In the genomic region with DNA sequence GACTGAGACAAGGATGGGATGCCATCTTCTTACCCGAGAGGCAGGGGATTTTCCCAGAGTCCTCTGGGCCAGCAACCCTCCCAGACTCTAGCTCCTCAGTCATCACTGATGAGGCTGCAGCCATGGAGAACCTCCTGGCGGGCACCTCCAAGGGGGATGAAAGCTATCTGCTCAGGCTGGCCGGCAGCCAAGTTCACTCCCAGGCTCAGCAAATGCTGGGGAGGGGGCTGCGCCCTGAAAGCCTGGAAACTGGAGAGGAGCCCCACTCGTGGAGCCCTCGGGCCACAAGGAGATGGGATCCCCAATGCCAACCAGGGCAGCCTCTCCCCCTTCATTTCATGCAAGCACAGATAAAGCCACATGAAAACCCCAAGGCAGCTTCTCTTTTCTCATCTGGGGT, we compare ENCODE assay signal across 28 cellular contexts.
"Had no signal": no experiment of that assay in that cellular context is flagged by ENCODE, and none has a peak within 500 bp of the region (broad histone marks: within the 10 kb centered on the region; RNA-seq: fewer than 3 reads in every experiment).

No MANE protein-coding gene starts in this region.

- ATAC-seq: activated CD8-positive, alpha-beta T cell treated with anti-CD3 and anti-CD28 coated beads for 36 hours; activated T-cell treated with anti-CD3 and anti-CD28 coated beads, Interleukin-2, amount 50 U/mL, for 72 hours; activated T-helper 17 cell treated with anti-CD3 and anti-CD28 coated beads, Interleukin-2, amount 50 U/mL, for 72 hours; body of pancreas; PC-3 had no signal

- H3K4me1 ChIP-seq: adrenal gland, body of pancreas, breast epithelium, Peyer's patch had no signal

- H3K9me3 Mint-ChIP-seq: activated CD4-positive, alpha-beta T cell treated with anti-CD3 and anti-CD28 coated beads, Interleukin-2, amount 10 ng/mL, durations not matched to agents 24 days and 14 days; activated CD8-positive, alpha-beta T cell treated with anti-CD3 and anti-CD28 coated beads for 36 hours; activated naive CD4-positive, alpha-beta T cell treated with anti-CD3 and anti-CD28 coated beads, Interleukin-2, amount 50 U/mL, for 72 hours; activated T-cell treated with anti-CD3 and anti-CD28 coated beads, Interleukin-2, amount 50 U/mL, for 72 hours; activated T-helper 17 cell treated with anti-CD3 and anti-CD28 coated beads, Interleukin-2, amount 50 U/mL, for 72 hours had no signal

- DNase-seq: activated CD4-positive, alpha-beta T cell treated with anti-CD3 and anti-CD28 coated beads, Interleukin-2, amount 10 ng/mL, durations not matched to agents 24 days and 14 days; activated CD4-positive, alpha-beta T cell treated with anti-CD3 and anti-CD28 coated beads, Interleukin-2, amount 50 U/mL, for 4 hours; activated CD8-positive, alpha-beta T cell treated with anti-CD3 and anti-CD28 coated beads for 36 hours; activated effector memory CD4-positive, alpha-beta T cell treated with anti-CD3 and anti-CD28 coated beads, Interleukin-2, amount 50 U/mL, for 16 hours; activated naive CD4-positive, alpha-beta T cell treated with Interleukin-2 at 50 U/mL for 16 hours; activated T-cell treated with anti-CD3 and anti-CD28 coated beads, Interleukin-2, amount 50 U/mL, for 1 hour; activated T-cell treated with anti-CD3 and anti-CD28 coated beads, Interleukin-2, amount 50 U/mL, for 72 hours; adrenal gland; body of pancreas; MM.1S; MV-4-11; NCI-H1092; NCI-H1436 treated with DMSO at 0.1 percent for 48 hours; NCI-H187 treated with DMSO at 0.1 percent for 48 hours; NCI-H2081; NCI-H446; NCI-H510A treated with DMSO at 0.1 percent for 48 hours; NCI-H526 treated with DMSO at 0.1 percent for 48 hours; NK-92 treated with Interleukin-12 subunit alpha and Interleukin-12 subunit beta, amount 100 ng/mL, for 24 hours; PC-3; Peyer's patch; RPMI8226; SIG-M5; T1000 had no signal

- H3K4me3 ChIP-seq: adrenal gland, body of pancreas, breast epithelium, Peyer's patch had no signal

- H3K27ac ChIP-seq: adrenal gland, body of pancreas, breast epithelium, KMS-11, Peyer's patch had no signal

- H3K27me3 ChIP-seq: adrenal gland, body of pancreas, Peyer's patch had no signal

- H3K27me3 Mint-ChIP-seq: activated T-helper 17 cell treated with anti-CD3 and anti-CD28 coated beads, Interleukin-2, amount 50 U/mL, for 72 hours had no signal

- H3K9me3 ChIP-seq: adrenal gland, body of pancreas, breast epithelium, Peyer's patch had no signal

- H3K4me3 Mint-ChIP-seq: activated CD4-positive, alpha-beta T cell treated with anti-CD3 and anti-CD28 coated beads, Interleukin-2, amount 10 ng/mL, durations not matched to agents 24 days and 14 days; activated CD8-positive, alpha-beta T cell treated with anti-CD3 and anti-CD28 coated beads for 36 hours; activated T-cell treated with anti-CD3 and anti-CD28 coated beads, Interleukin-2, amount 50 U/mL, for 72 hours; activated T-helper 17 cell treated with anti-CD3 and anti-CD28 coated beads, Interleukin-2, amount 50 U/mL, for 72 hours had no signal

- H3K4me2 ChIP-seq: KMS-11 had no signal

- H3K27ac Mint-ChIP-seq: activated CD4-positive, alpha-beta T cell treated with anti-CD3 and anti-CD28 coated beads, Interleukin-2, amount 10 ng/mL, durations not matched to agents 24 days and 14 days; activated CD8-positive, alpha-beta T cell treated with anti-CD3 and anti-CD28 coated beads for 36 hours; activated naive CD4-positive, alpha-beta T cell treated with anti-CD3 and anti-CD28 coated beads, Interleukin-2, amount 50 U/mL, for 72 hours; activated T-cell treated with anti-CD3 and anti-CD28 coated beads, Interleukin-2, amount 50 U/mL, for 72 hours had no signal

- H3K36me3 Mint-ChIP-seq: activated naive CD4-positive, alpha-beta T cell treated with anti-CD3 and anti-CD28 coated beads, Interleukin-2, amount 50 U/mL, for 72 hours had no signal

- H3K36me3 ChIP-seq: adrenal gland, breast epithelium, Peyer's patch had no signal

- H3K4me1 Mint-ChIP-seq: activated CD4-positive, alpha-beta T cell treated with anti-CD3 and anti-CD28 coated beads, Interleukin-2, amount 10 ng/mL, durations not matched to agents 24 days and 14 days had no signal

- H3K9ac ChIP-seq: KMS-11 had no signal
